8 cellular contexts compared by ENCODE assay signal in genomic region chr17:76452646-76453430, GRCh38.
DNase-seq lines count a peak whose midpoint lies in the region; ATAC-seq lines count a peak whose summit lies in the region.

TSS of gene UBE2O (minus strand) at chr17:76453152. CDS start at chr17:76453141, 11 bp downstream.

- peak; percentile 90 for ATAC-seq in GM18907 (IDR thresholded peaks at IDR 0.05; ENCODE audit: unreplicated experiment)
- peak; percentile 92 for ATAC-seq in HG03159 (IDR thresholded peaks at IDR 0.05; ENCODE audit: unreplicated experiment)
- ATAC-seq in activated CD4-positive, CD25-positive, alpha-beta regulatory T cell treated with anti-CD3 and anti-CD28 coated beads, Interleukin-2, amount 50 U/mL, for 24 hours = peak; percentile 94 to 96

- DNase-seq in AG08395 (ENCODE audit: low spot score) (peak; percentile 96), NCI-H226 (peak; percentile 75), cerebellar cortex (ENCODE audit: low spot score) (peak; percentile 83), kidney tubule cell (ENCODE audit: low spot score) (peak; percentile 88)
- DNase-seq in stimulated activated CD4-positive, alpha-beta T cell treated with anti-CD3 and anti-CD28 coated beads, Interleukin-1b, Interleukin-23, amount 100 ng/mL, for 1 hour (ENCODE audit: low read depth in 2 of 2) = peak; percentile 74 to 85

Comparison
In these comparisons a context has a peak if more than half of its experiments do, and no peak if none do; other contexts are left out.
1. Peak in every context shown above with its lines: DNase-seq and ATAC-seq.